15 cellular contexts compared by ENCODE assay signal in genomic region chr7:56256108-56256507, GRCh38.
DNase-seq lines count a peak whose midpoint lies in the region.
"Had no signal": no experiment of that assay in that cellular context is flagged by ENCODE, and none has a peak within 500 bp of the region (broad histone marks: within the 10 kb centered on the region; RNA-seq: fewer than 3 reads in every experiment).

No MANE protein-coding gene starts in this region.

- no peak overlapping the region for H2AFZ ChIP-seq in trophoblast cell (ENCODE audit: insufficient read depth, low read length, poor library complexity)

- H2BK120ac ChIP-seq in trophoblast cell (ENCODE audit: insufficient read depth, low read length, poor library complexity): no peak overlapping the region

- no peak overlapping the region for H4K91ac ChIP-seq in trophoblast cell (ENCODE audit: low read depth, low read length)

- peak overlapping the region; percentile 55 for H3K4me3 ChIP-seq in trophoblast cell (ENCODE audit: low read depth, low read length)

- H3K79me1 ChIP-seq in trophoblast cell (ENCODE audit: low read length): no peaks in the 10 kb centered on the region

- H3K27ac ChIP-seq in trophoblast cell (ENCODE audit: low read depth, low read length) (no peak overlapping the region), caudate nucleus (ENCODE audit: low read depth, low read length) (no peak overlapping the region)

- H4K8ac ChIP-seq in trophoblast cell (ENCODE audit: low read depth, low read length): no peak overlapping the region

- H2BK12ac ChIP-seq in trophoblast cell (ENCODE audit: low read length): no peak overlapping the region

- no peak overlapping the region for H3K4me2 ChIP-seq in trophoblast cell (ENCODE audit: low read length)

- no peak overlapping the region for H2AK5ac ChIP-seq in trophoblast cell (ENCODE audit: low read length)

- no peaks in the 10 kb centered on the region for H3K27me3 ChIP-seq in trophoblast cell (ENCODE audit: insufficient read depth, low read length)
- H3K27me3 ChIP-seq: BE2C had no signal

- H3K79me2 ChIP-seq in trophoblast cell (ENCODE audit: control insufficient read depth, insufficient read depth, low read length, poor library complexity): no peaks in the 10 kb centered on the region

- WGBS in trophoblast cell (ENCODE audit: extremely low coverage, insufficient coverage, insufficient read length): no CpG with 5 or more reads among the region's 7 CpGs

- H3K18ac ChIP-seq in trophoblast cell (ENCODE audit: low read length): no peak overlapping the region

- no peak overlapping the region for H3K14ac ChIP-seq in trophoblast cell (ENCODE audit: low read length)

- no peak overlapping the region for H3K4ac ChIP-seq in trophoblast cell (ENCODE audit: low read depth, low read length)

- H2BK5ac ChIP-seq in trophoblast cell (ENCODE audit: low read depth, low read length, poor library complexity): no peak overlapping the region

- no peak overlapping the region for H4K12ac ChIP-seq in trophoblast cell (ENCODE audit: low read depth, low read length)

- no peak overlapping the region for H3K23ac ChIP-seq in trophoblast cell (ENCODE audit: low read length)

- DNase-seq in NCI-H1092 (lab: John Stamatoyannopoulos, UW) (peak; percentile 11), RPMI8226 (peak; percentile 11), trophoblast cell (no peak), caudate nucleus (lab: John Stamatoyannopoulos, UW) (no peak), DMS79 (lab: John Stamatoyannopoulos, UW) (no peak)
- DNase-seq in activated CD4-positive, alpha-beta T cell treated with anti-CD3 and anti-CD28 coated beads for 1 hour: no peak
- DNase-seq: ACHN; BE2C; C1 segment of cervical spinal cord; CD4-positive, CD25-positive, alpha-beta regulatory T cell; CD8-positive, alpha-beta memory T cell; COR-L47; GF-D8; GOT3; H7 had no signal

- peaks cover 32% of the 10 kb centered on the region for H3K9me3 ChIP-seq in trophoblast cell (ENCODE audit: insufficient read depth, low read depth, low read length)
- H3K9me3 ChIP-seq: BE2C had no signal

- H3K9ac ChIP-seq in trophoblast cell (ENCODE audit: low read length): peak overlapping the region; percentile 45

- no peaks in the 10 kb centered on the region for H3K36me3 ChIP-seq in trophoblast cell (ENCODE audit: control insufficient read depth in 1 of 2, insufficient read depth in 2 of 2, low read length in 2 of 2)
- H3K36me3 ChIP-seq: BE2C had no signal

- H3K4me1 ChIP-seq in trophoblast cell (ENCODE audit: control insufficient read depth in 1 of 2, insufficient read depth in 2 of 2, low read length in 2 of 2): no peaks in the 10 kb centered on the region
- H3K4me1 ChIP-seq: BE2C had no signal

Comparison
In these comparisons a context has a peak if more than half of its experiments do, and no peak if none do; other contexts are left out.
1. DNase-seq: peak in NCI-H1092 (single experiment) and RPMI8226 (single experiment); none in trophoblast cell (0 of 2), caudate nucleus (0 of 61), DMS79 (single experiment) and activated CD4-positive, alpha-beta T cell treated with anti-CD3 and anti-CD28 coated beads for 1 hour (single experiment).